Comparison of ENCODE assay signal across 1 cellular context in the genomic region with DNA sequence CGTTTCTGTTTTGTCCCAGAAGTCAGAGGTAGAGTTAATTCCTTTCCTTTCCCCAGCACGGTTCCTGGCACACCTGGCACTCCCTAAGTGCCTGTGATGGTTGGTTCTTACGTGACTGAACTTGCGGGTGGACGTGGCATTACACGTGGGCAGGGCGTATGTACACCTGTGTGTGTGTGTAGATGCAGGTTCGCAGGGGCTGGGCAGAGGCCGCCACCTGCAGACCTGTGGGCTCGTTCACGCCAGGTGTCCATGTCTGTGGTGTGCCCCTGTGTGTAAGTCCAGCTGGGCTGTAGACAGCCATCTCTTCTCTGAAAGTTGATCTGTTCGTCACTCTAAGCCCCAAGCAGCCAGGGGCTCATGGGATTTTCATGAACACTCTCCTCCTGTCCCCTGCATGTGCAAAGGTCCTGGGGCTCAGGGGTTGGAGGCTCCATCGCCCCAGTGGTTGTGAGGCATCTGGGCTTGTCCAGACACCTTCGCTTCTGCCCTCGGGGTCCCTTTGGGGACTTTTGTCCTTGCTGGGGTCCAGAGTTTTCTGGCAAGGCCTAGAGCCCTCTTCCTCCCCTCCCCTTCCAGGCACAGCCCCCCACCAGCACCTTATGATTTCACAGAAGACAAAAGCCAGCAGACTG.
TF ChIP-seq lines count a peak whose summit lies in the region.

No MANE protein-coding gene starts in this region.

TF ChIP-seq in IMR-90, 13 proteins besides CTCF, POLR2A, EP300 and RAD21:
- no peak for TF ChIP-seq RFX5 (IDR thresholded peaks at IDR 0.05; ENCODE audit: low read depth, low read length)
- TF ChIP-seq, protein P1, sequence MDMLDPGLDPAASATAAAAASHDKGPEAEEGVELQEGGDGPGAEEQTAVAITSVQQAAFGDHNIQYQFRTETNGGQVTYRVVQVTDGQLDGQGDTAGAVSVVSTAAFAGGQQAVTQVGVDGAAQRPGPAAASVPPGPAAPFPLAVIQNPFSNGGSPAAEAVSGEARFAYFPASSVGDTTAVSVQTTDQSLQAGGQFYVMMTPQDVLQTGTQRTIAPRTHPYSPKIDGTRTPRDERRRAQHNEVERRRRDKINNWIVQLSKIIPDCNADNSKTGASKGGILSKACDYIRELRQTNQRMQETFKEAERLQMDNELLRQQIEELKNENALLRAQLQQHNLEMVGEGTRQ (IDR thresholded peaks at IDR 0.05; ENCODE audit: low read depth, low read length) = no peak
